1 cellular context compared by ENCODE assay signal in genomic region chr15:88897142-88897455, GRCh38.
A peak's percentile ranks its signal among the peaks of the same experiment; 100 is the strongest.
TF ChIP-seq lines count a peak whose summit lies in the region.

No MANE protein-coding gene starts in this region.

TF ChIP-seq in K562, 482 proteins besides CTCF, POLR2A, EP300 and RAD21:
- TF ChIP-seq CHD1 (IDR thresholded peaks at IDR 0.05; ENCODE audit: low read length), result no peak
- 0 out of 2 replicates have a peak, but pooled peaks have one; percentile 14 for TF ChIP-seq CREB1 (IDR thresholded peaks at IDR 0.05)
- no peak for TF ChIP-seq CREB1 (CRISPR knock-in tag; IDR thresholded peaks at IDR 0.05)
- peak; percentile 46 for TF ChIP-seq RBBP5 (IDR thresholded peaks at IDR 0.05; ENCODE audit: borderline replicate concordance, insufficient read depth, low read length, poor library complexity, severe bottlenecking)
